In the genomic region with DNA sequence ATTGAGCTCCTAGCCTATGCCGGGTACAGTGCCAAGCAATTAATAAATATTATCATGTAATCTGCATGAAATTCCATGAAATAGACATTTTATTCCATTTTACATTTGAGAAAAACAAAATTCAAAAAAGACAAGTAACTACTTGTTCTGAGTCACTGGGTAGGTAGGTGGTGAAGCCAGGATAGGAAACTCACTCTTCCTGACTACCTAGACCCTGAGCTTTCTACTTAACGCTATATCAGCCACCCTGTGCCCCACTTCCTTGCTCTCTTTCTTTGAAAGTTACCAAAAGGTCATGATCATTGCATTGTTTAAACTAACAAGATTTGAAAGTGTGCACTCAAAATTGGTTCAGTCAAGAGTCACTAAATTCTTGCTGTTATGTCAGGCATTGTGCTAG, we compare ENCODE assay signal across 23 cellular contexts.
"Had no signal": no experiment of that assay in that cellular context is flagged by ENCODE, and none has a peak within 500 bp of the region (broad histone marks: within the 10 kb centered on the region; RNA-seq: fewer than 3 reads in every experiment).

No MANE protein-coding gene starts in this region.

- H3K4me1 ChIP-seq: pancreas, prostate gland had no signal

- H2AFZ ChIP-seq: hepatocyte had no signal

- H3K9me3 ChIP-seq: pancreas, prostate gland, transverse colon had no signal

- H3K27me3 ChIP-seq: brain microvascular endothelial cell, esophagus squamous epithelium, hepatocyte, pancreas, transverse colon had no signal

- H3K27ac ChIP-seq: brain microvascular endothelial cell, esophagus squamous epithelium, hepatocyte, pancreas, prostate gland, transverse colon, WERI-Rb-1 had no signal

- DNase-seq: activated CD4-positive, alpha-beta memory T cell treated with anti-CD3 and anti-CD28 coated beads, Interleukin-2, amount 10 ng/mL, durations not matched to agents 7 days and 5 days; activated CD4-positive, alpha-beta T cell treated with anti-CD3 and anti-CD28 coated beads, Interleukin-2, amount 10 ng/mL, durations not matched to agents 24 days and 14 days; activated CD8-positive, alpha-beta memory T cell treated with anti-CD3 and anti-CD28 coated beads, Interleukin-2, amount 10 ng/mL, durations not matched to agents 7 days and 5 days; activated T-cell treated with anti-CD3 and anti-CD28 coated beads, Interleukin-2, amount 50 U/mL, for 48 hours; amniotic stem cell; brain microvascular endothelial cell; central memory CD4-positive, alpha-beta T cell; endodermal cell; esophagus squamous epithelium; glutamatergic neuron; islet precursor cell; naive thymus-derived CD4-positive, alpha-beta T cell; pancreas; retina; stimulated activated CD4-positive, alpha-beta T cell treated with anti-CD3 and anti-CD28 coated beads, Interleukin-1b, Interleukin-23, amount 100 ng/mL, for 48 hours; stimulated activated naive CD4-positive, alpha-beta T cell treated with Interleukin-2 at 50 U/mL for 16 hours; T-helper 17 cell; T1000; transverse colon; WERI-Rb-1 had no signal

- H3K4me2 ChIP-seq: hepatocyte, smooth muscle cell had no signal

- H3K79me2 ChIP-seq: hepatocyte had no signal

- H3K36me3 ChIP-seq: brain microvascular endothelial cell, esophagus squamous epithelium, pancreas, prostate gland, transverse colon, WERI-Rb-1 had no signal

- H3K4me3 ChIP-seq: esophagus squamous epithelium, hepatocyte, pancreas, prostate gland, smooth muscle cell, transverse colon had no signal
